ENCODE assay signal across 9 cellular contexts in the genomic region with DNA sequence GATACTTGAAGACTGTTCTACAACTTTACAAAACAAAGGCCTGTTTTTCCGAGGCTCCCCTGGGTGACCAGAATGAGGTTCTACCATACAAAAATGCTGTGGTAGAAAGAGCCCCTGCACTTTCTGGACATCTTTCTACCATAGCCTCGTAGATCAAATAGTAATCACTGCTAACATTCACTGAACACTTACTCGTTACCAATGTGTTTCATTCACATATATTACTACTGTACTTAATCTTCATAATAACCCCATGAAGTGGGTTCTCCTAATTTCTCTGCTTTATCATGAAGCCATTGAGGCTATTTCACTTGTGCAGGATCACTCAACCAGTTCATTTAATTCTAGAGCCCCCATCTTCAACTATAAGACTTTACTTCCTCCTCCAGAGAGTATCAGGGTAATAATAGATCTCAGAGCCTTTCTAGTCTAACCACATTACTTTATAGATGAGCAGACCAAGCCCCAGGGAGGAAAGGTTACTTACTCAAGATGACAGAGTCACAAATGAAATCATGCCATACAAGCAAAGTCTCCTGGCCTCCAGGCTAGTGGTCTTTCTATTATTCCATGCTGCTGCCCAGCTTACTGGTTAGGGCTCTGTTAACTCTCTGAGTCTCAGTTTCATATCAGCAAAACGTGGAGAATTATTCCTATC. TPM values are rescaled to one million over a fixed set of nuclear protein-coding genes. Genes with fewer than 3 reads are reported as not detected.
DNase-seq lines count a peak whose midpoint lies in the region; ATAC-seq, FAIRE-seq and TF ChIP-seq lines count a peak whose summit lies in the region.
"Had no signal": no experiment of that assay in that cellular context is flagged by ENCODE, and none has a peak within 500 bp of the region (broad histone marks: within the 10 kb centered on the region; RNA-seq: fewer than 3 reads in every experiment).

No MANE protein-coding gene starts in this region.

- H3K9me3 ChIP-seq in HEK293 (ENCODE audit: control insufficient read depth, insufficient read depth, low read depth, low read length) (no peaks in the 10 kb centered on the region), left lung (no peaks in the 10 kb centered on the region)

- peak; percentile 46 for DNase-seq in NOMO-1 treated with dmso at 0.1 percent for 144 hours (lab: John Stamatoyannopoulos, UW; ENCODE audit: unreplicated experiment)
- DNase-seq in left lung = no peak
- no peak for DNase-seq in putamen (ENCODE audit: low spot score)
- no peak for DNase-seq in cortex of kidney (lab: John Stamatoyannopoulos, UW)
- DNase-seq in H54 (ENCODE audit: insufficient read length, low spot score) = no peak
- DNase-seq: GOT3 had no signal

- FAIRE-seq in H54 (lab: Jason Lieb, UNC) = no peak

- CTCF ChIA-PET in HEK293 (lab: Yijun Ruan, JAX) = interaction anchor here (0.7 to 2.2 kb wide), 4 partner anchors 45 to 1822 kb away, joined by 3 to 10 read pairs (median 4); no protein-coding TSS in a partner anchor

- H3K4me1 ChIP-seq in HEK293 (ENCODE audit: control insufficient read depth, insufficient read depth, low read length) (peaks cover 5% of the 10 kb centered on the region; the same call in 1 of the 2 replicates), left lung (peaks cover 18 to 31% of the 10 kb centered on the region in 2 donors)

- H3K27me3 ChIP-seq in left lung = no peaks in the 10 kb centered on the region

- H3K27ac ChIP-seq in HEK293 (ENCODE audit: extremely low read depth, low read depth, low read length) (peak overlapping the region; percentile 3; the same call in 1 of the 2 replicates), left lung (peak overlapping the region; percentile 37 to 64)

- no peaks in the 10 kb centered on the region for H3K36me3 ChIP-seq in HEK293 (ENCODE audit: control insufficient read depth in 2 of 2, insufficient read depth in 1 of 2, low read length in 2 of 2)
- H3K36me3 ChIP-seq in left lung = no peaks in the 10 kb centered on the region

- TF ChIP-seq CTCF in HEK293 (tag by site-specific recombination; IDR thresholded peaks at IDR 0.05) (no peak), left lung (IDR thresholded peaks at IDR 0.05) (no peak)

- intact Hi-C loops in left lung (cut with DNase I) = no loop called here

- no peak for TF ChIP-seq POLR2A in H54 (IDR thresholded peaks at IDR 0.05; ENCODE audit: low read depth, low read length)

- peak; percentile 21 for ATAC-seq in left lung
- ATAC-seq in HG02870 (IDR thresholded peaks at IDR 0.05; ENCODE audit: unreplicated experiment) = no peak

- H3K4me3 ChIP-seq in GM08714 (ENCODE audit: low read length) (peak overlapping the region; percentile 58; the same call in 1 of the 2 replicates), HEK293 (ENCODE audit: low read depth, low read length) (no peak overlapping the region), left lung (no peak overlapping the region)

- POLR2A ChIA-PET in HEK293 (lab: Yijun Ruan, JAX) = interaction anchor here (1.0 to 1.4 kb wide), 3 partner anchors 47 to 177 kb away, joined by 3 to 5 read pairs (median 4); no protein-coding TSS in a partner anchor

TF ChIP-seq in HEK293, 187 proteins besides CTCF, POLR2A, EP300 and RAD21:
- 0 out of 2 replicates have a peak, but pooled peaks have one; percentile 1 for TF ChIP-seq ZNF629 (tag by site-specific recombination; IDR thresholded peaks at IDR 0.05)
- TF ChIP-seq, protein P1, sequence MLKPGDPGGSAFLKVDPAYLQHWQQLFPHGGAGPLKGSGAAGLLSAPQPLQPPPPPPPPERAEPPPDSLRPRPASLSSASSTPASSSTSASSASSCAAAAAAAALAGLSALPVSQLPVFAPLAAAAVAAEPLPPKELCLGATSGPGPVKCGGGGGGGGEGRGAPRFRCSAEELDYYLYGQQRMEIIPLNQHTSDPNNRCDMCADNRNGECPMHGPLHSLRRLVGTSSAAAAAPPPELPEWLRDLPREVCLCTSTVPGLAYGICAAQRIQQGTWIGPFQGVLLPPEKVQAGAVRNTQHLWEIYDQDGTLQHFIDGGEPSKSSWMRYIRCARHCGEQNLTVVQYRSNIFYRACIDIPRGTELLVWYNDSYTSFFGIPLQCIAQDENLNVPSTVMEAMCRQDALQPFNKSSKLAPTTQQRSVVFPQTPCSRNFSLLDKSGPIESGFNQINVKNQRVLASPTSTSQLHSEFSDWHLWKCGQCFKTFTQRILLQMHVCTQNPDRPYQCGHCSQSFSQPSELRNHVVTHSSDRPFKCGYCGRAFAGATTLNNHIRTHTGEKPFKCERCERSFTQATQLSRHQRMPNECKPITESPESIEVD (tag by site-specific recombination; IDR thresholded peaks at IDR 0.05) = no peak

RNA-seq across cellular contexts. Expression of a gene that starts 46.7 kb away (rescaled TPM):
- total RNA-seq in left lung = 10 to 100 TPM; 63.1 to 73.3 TPM

RNA-seq across cellular contexts. Expression of a gene that starts 51.1 kb away (rescaled TPM):
- 10 to 100 TPM; 67.2 to 79.0 TPM for total RNA-seq in left lung
